Comparison of ENCODE assay signal across 8 cellular contexts in genomic region chr17:3723556-3724372, GRCh38. TPM values are rescaled to one million over a fixed set of nuclear protein-coding genes. Genes with fewer than 3 reads are reported as not detected.
A peak's percentile ranks its signal among the peaks of the same experiment; 100 is the strongest.
DNase-seq lines count a peak whose midpoint lies in the region; ATAC-seq and TF ChIP-seq lines count a peak whose summit lies in the region.

Gene HASPIN, plus strand, starts transcription at chr17:3723903. Its CDS starts 33 bp downstream, at chr17:3723936.

- no peaks in the 10 kb centered on the region for H3K9me2 ChIP-seq in PC-3 (replicated peaks; ENCODE audit: low read length)

- H3K27me3 Mint-ChIP-seq in IgD-negative memory B cell, result no peaks in the 10 kb centered on the region
- no peaks in the 10 kb centered on the region for H3K27me3 Mint-ChIP-seq in activated T-cell treated with anti-CD3 and anti-CD28 coated beads, Interleukin-2, amount 50 U/mL, for 24 hours

- peaks cover 38 to 47% (median 42%) of the 10 kb centered on the region in 3 donors for H3K4me1 Mint-ChIP-seq in IgD-negative memory B cell
- peaks cover 58% of the 10 kb centered on the region for H3K4me1 Mint-ChIP-seq in activated T-cell treated with anti-CD3 and anti-CD28 coated beads, Interleukin-2, amount 50 U/mL, for 24 hours (ENCODE audit: low read depth)

- H4K20me1 ChIP-seq in PC-3 (ENCODE audit: low read length), result peaks cover 10% of the 10 kb centered on the region; the same call in 1 of the 2 replicates

- H3K4me2 ChIP-seq in PC-3 (ENCODE audit: low read length), result peak within 1 kb of the TSS; percentile 99

- H3K27ac Mint-ChIP-seq in IgD-negative memory B cell, result peak within 1 kb of the TSS; percentile 81 to 95 (median 91)
- peak within 1 kb of the TSS; percentile 96 for H3K27ac Mint-ChIP-seq in activated T-cell treated with anti-CD3 and anti-CD28 coated beads, Interleukin-2, amount 50 U/mL, for 24 hours

- no peaks in the 10 kb centered on the region for H3K9me3 Mint-ChIP-seq in IgD-negative memory B cell
- H3K9me3 Mint-ChIP-seq in activated T-cell treated with anti-CD3 and anti-CD28 coated beads, Interleukin-2, amount 50 U/mL, for 24 hours, result no peaks in the 10 kb centered on the region

- no peaks in the 10 kb centered on the region for H3F3A ChIP-seq in PC-3 (ENCODE audit: low read length, unreplicated experiment)

- 0% methylated on average over 84 to 98 of the region's 98 CpGs for WGBS in esophagus, 2 donors

- peak within 1 kb of the TSS; percentile 86 for H2AFZ ChIP-seq in PC-3 (ENCODE audit: low read length)

- H3K4me1 ChIP-seq in PC-3 (ENCODE audit: insufficient read depth, low read length), result peaks cover 26% of the 10 kb centered on the region
- peaks cover 0 to 7% of the 10 kb centered on the region in 2 donors for H3K4me1 ChIP-seq in esophagus (ENCODE audit: control insufficient read depth in 2 of 2, insufficient read depth in 2 of 2, low read length in 1 of 2)
- H3K4me1 ChIP-seq in muscle layer of duodenum (ENCODE audit: control insufficient read depth in 1 of 2, insufficient read depth in 2 of 2, low read length in 2 of 2), result peaks cover 12 to 18% of the 10 kb centered on the region in 2 donors

- no peaks in the 10 kb centered on the region for H3K9me3 ChIP-seq in PC-3 (ENCODE audit: low read length)
- no peaks in the 10 kb centered on the region for H3K9me3 ChIP-seq in esophagus (ENCODE audit: control insufficient read depth in 2 of 2, insufficient read depth in 1 of 2, low read depth in 1 of 2, low read length in 1 of 2)
- no peaks in the 10 kb centered on the region for H3K9me3 ChIP-seq in muscle layer of duodenum (ENCODE audit: control insufficient read depth in 1 of 2, low read length in 2 of 2)

- CTCF ChIA-PET in PC-3 (lab: Charles Lee), result interaction anchor here (0.5 to 0.8 kb wide), 3 partner anchors 31 to 122 kb away, joined by 4 to 6 read pairs (median 4); partner anchors contain the start of gene NCBP3

- peak within 1 kb of the TSS; percentile 91 for H3K9ac ChIP-seq in PC-3 (ENCODE audit: low read length)

- H3K27ac ChIP-seq in PC-3 (ENCODE audit: low read length) (peak within 1 kb of the TSS; percentile 22; the same call in 1 of the 2 replicates), esophagus (ENCODE audit: low read depth in 2 of 2, low read length in 1 of 2) (peak within 1 kb of the TSS; percentile 91 to 93), muscle layer of duodenum (ENCODE audit: low read length) (peak within 1 kb of the TSS; percentile 92)

- ATAC-seq in GM21529 (IDR thresholded peaks at IDR 0.05; ENCODE audit: unreplicated experiment), result peak; percentile 76
- ATAC-seq in PC-3, result peak; percentile 83

- POLR2A ChIA-PET in PC-3 (lab: Charles Lee; ENCODE audit: unreplicated experiment), result interaction anchor here (0.6 kb wide), 1 partner anchor 148 kb away, joined by 6 read pairs; no protein-coding TSS in a partner anchor

- peaks cover 55% of the 10 kb centered on the region for H3K79me2 ChIP-seq in PC-3 (ENCODE audit: low read length)

- peak within 1 kb of the TSS; percentile 94 to 99 (median 96) for H3K4me3 Mint-ChIP-seq in IgD-negative memory B cell
- peak within 1 kb of the TSS; percentile 86 for H3K4me3 Mint-ChIP-seq in activated T-cell treated with anti-CD3 and anti-CD28 coated beads, Interleukin-2, amount 50 U/mL, for 24 hours

- H3K4me3 ChIP-seq in PC-3 (ENCODE audit: low read length) (peak within 1 kb of the TSS; percentile 93), esophagus (ENCODE audit: low read depth in 1 of 2, low read length in 2 of 2) (peak within 1 kb of the TSS; percentile 85), muscle layer of duodenum (ENCODE audit: low read depth in 1 of 2, low read length in 2 of 2) (peak within 1 kb of the TSS; percentile 86 to 91)

- intact Hi-C loops in PC-3 (cut with micrococcal nuclease), result no loop called here

- no TSS peak for BruUV-seq in PC-3 (replicated peaks; lab: Mats Ljungman, UMichigan)

- no peak for TF ChIP-seq CTCF in PC-3 (conservative IDR thresholded peaks at IDR 0.05; ENCODE audit: low read depth, low read length)

- H3K36me3 Mint-ChIP-seq in IgD-negative memory B cell, result peaks cover 2% of the 10 kb centered on the region
- H3K36me3 Mint-ChIP-seq in activated T-cell treated with anti-CD3 and anti-CD28 coated beads, Interleukin-2, amount 50 U/mL, for 24 hours (ENCODE audit: low read depth), result peaks cover 87% of the 10 kb centered on the region

- peak; percentile 56 for DNase-seq in DMS153 (lab: John Stamatoyannopoulos, UW)
- DNase-seq in PC-3, result peak; percentile 92
- peak; percentile 94 for DNase-seq in activated T-cell treated with anti-CD3 and anti-CD28 coated beads, Interleukin-2, amount 50 U/mL, for 24 hours
- DNase-seq in stimulated activated CD8-positive, alpha-beta memory T cell treated with anti-CD3 and anti-CD28 coated beads, Interleukin-7, amount 100 ng/mL, for 4 hours (ENCODE audit: low read depth in 2 of 2), result peak; percentile 76 to 85

- peaks cover 11% of the 10 kb centered on the region; the same call in 1 of the 2 replicates for H3K36me3 ChIP-seq in PC-3 (ENCODE audit: low read depth, low read length)
- H3K36me3 ChIP-seq in esophagus (ENCODE audit: control insufficient read depth in 2 of 2, insufficient read depth in 2 of 2, low read length in 1 of 2), result no peaks in the 10 kb centered on the region
- H3K36me3 ChIP-seq in muscle layer of duodenum (ENCODE audit: control insufficient read depth in 1 of 2, insufficient read depth in 2 of 2, low read length in 2 of 2), result peaks cover 0 to 4% of the 10 kb centered on the region in 2 donors

- H3K27me3 ChIP-seq in PC-3 (ENCODE audit: low read length), result no peaks in the 10 kb centered on the region
- no peaks in the 10 kb centered on the region for H3K27me3 ChIP-seq in esophagus (ENCODE audit: control insufficient read depth in 1 of 2, insufficient read depth in 2 of 2, low read length in 2 of 2)
- H3K27me3 ChIP-seq in muscle layer of duodenum (ENCODE audit: low read depth, low read length), result no peaks in the 10 kb centered on the region

RNA-seq across cellular contexts. Expression of gene HASPIN, which starts in this region (rescaled TPM):
- polyA plus RNA-seq in IgD-negative memory B cell (0.34 TPM), esophagus (1 to 10 TPM in 1 of 2 donors, under 1 TPM in 1; 0.41 to 1.3 TPM)
- 10.6 and 12.7 TPM in 2 replicates for total RNA-seq in PC-3 (2014; rRNA removed)

Comparison
In these comparisons a context has a peak if more than half of its experiments do, and no peak if none do; other contexts are left out.
1. Peak in every context shown above with its lines: DNase-seq, ATAC-seq, H3K4me3 ChIP-seq and H3K27ac ChIP-seq.
2. H3K27ac ChIP-seq: peak in every context shown above with its lines; median percentile 92 in esophagus; 92 in muscle layer of duodenum; 22 in PC-3.